In the genomic region with DNA sequence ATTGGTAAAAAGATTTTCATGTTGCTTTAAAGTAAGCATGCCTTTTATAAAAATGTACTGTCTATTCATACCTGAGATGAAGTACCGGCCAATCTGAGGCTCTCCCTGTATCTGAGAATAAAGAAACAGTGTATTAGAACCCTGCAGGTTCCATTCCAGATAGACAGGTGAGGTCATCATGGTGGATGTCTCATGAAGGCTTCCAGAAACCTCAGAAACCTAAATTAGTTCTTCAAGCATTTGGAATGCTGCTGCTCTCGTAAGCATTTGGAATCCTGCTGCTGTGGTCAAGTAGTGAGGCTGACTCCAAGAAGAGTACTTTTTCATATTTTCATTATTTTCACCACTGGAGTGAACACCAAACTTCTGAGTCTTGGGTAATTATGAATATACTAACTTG, we compare ENCODE assay signal across 30 cellular contexts.
"Had no signal": no experiment of that assay in that cellular context is flagged by ENCODE, and none has a peak within 500 bp of the region (broad histone marks: within the 10 kb centered on the region; RNA-seq: fewer than 3 reads in every experiment).

No MANE protein-coding gene starts in this region.

- H3K4me3 ChIP-seq: adrenal gland, cardiac muscle cell, Peyer's patch, SJSA1 had no signal

- DNase-seq: activated CD4-positive, alpha-beta T cell treated with anti-CD3 and anti-CD28 coated beads for 36 hours; activated CD4-positive, alpha-beta T cell treated with anti-CD3 and anti-CD28 coated beads, Interleukin-2, amount 10 ng/mL, durations not matched to agents 7 days and 5 days; activated CD4-positive, alpha-beta T cell treated with anti-CD3 and anti-CD28 coated beads, Interleukin-2, amount 50 U/mL, for 48 hours; activated CD8-positive, alpha-beta T cell treated with anti-CD3 and anti-CD28 coated beads, Interleukin-2, amount 10 ng/mL, durations not matched to agents 7 days and 5 days; activated gamma-delta T cell treated with Interleukin-2 at 50 U/mL for 16 hours; activated naive CD4-positive, alpha-beta T cell treated with anti-CD3 and anti-CD28 coated beads for 36 hours; activated T-cell treated with anti-CD3 and anti-CD28 coated beads, Interleukin-2, amount 50 U/mL, for 24 hours; adrenal gland; brain microvascular endothelial cell; Kasumi-1; KG1; MM.1S; MV-4-11; NCI-H1092; NCI-H1436 treated with DMSO at 0.1 percent for 48 hours; NCI-H1694 treated with DMSO at 0.1 percent for 48 hours; NCI-H2029 treated with DMSO at 0.1 percent for 48 hours; NCI-H2107; NCI-H2171; NCI-H510A; NCI-H526; NCI-H748 treated with DMSO at 0.1 percent for 48 hours; NK-92 treated with Interleukin-12 subunit alpha and Interleukin-12 subunit beta, amount 100 ng/mL, for 24 hours; PC-3; Peyer's patch; RPMI8226; SHP77 treated with DMSO at 0.1 percent for 48 hours; SK-N-SH had no signal

- H3K27me3 ChIP-seq: adrenal gland, brain microvascular endothelial cell, cardiac muscle cell, Peyer's patch, SJSA1 had no signal

- H3K4me1 ChIP-seq: adrenal gland, Peyer's patch, SJSA1 had no signal

- H3K36me3 ChIP-seq: adrenal gland, brain microvascular endothelial cell, cardiac muscle cell, Peyer's patch, SJSA1 had no signal

- H3K9me3 ChIP-seq: adrenal gland, Peyer's patch, SJSA1, SK-N-SH had no signal

- H3K27ac ChIP-seq: adrenal gland, brain microvascular endothelial cell, cardiac muscle cell, Peyer's patch, SJSA1 had no signal

- H3K4me2 ChIP-seq: SK-N-SH had no signal

- H3K9ac ChIP-seq: SK-N-SH had no signal
